10 cellular contexts compared by ENCODE assay signal in genomic region chr15:78018968-78019644, GRCh38. TPM values are rescaled to one million over a fixed set of nuclear protein-coding genes. Genes with fewer than 3 reads are reported as not detected.
DNase-seq lines count a peak whose midpoint lies in the region; ATAC-seq, FAIRE-seq and TF ChIP-seq lines count a peak whose summit lies in the region.
"Had no signal": no experiment of that assay in that cellular context is flagged by ENCODE, and none has a peak within 500 bp of the region (broad histone marks: within the 10 kb centered on the region; RNA-seq: fewer than 3 reads in every experiment).

No MANE protein-coding gene starts in this region.

- H3K4me2 ChIP-seq in HepG2 (ENCODE audit: low read depth, low read length): no peak overlapping the region

- no peaks in the 10 kb centered on the region for H4K20me1 ChIP-seq in HepG2 (ENCODE audit: insufficient read depth, low read length)

- WGBS in liver: 73% methylated on average over 11 of the region's 11 CpGs
- 88% methylated on average over 11 of the region's 11 CpGs for WGBS in HepG2 (ENCODE audit: low lambda C conversion rate)
- 48 to 61% methylated on average over 9 to 10 of the region's 11 CpGs for WGBS in esophagus squamous epithelium, 2 donors
- 66 to 74% methylated on average over 11 of the region's 11 CpGs for WGBS in testis, 2 donors

- H3K27ac Mint-ChIP-seq in type B pancreatic cell: no peak overlapping the region

- H3K4me3 ChIP-seq in liver (ENCODE audit: low read depth in 1 of 3, low read length in 3 of 3) (no peak overlapping the region), HepG2 (replicated peaks in 1 of 3; ENCODE audit: insufficient read depth in 1 of 3, low read depth in 2 of 3, low read length in 3 of 3) (no peak overlapping the region), esophagus squamous epithelium (no peak overlapping the region), testis (no peak overlapping the region)

- no peak for FAIRE-seq in HepG2 (lab: Jason Lieb, UNC)
- FAIRE-seq: endothelial cell of umbilical vein had no signal

- BruUV-seq in HepG2 (replicated peaks; lab: Mats Ljungman, UMichigan): no TSS peak

- CTCF ChIA-PET in HepG2 (lab: Yijun Ruan, JAX; ENCODE audit: low intra/inter-chr PET ratio, low total read pairs): no interaction called here

- no peak for TF ChIP-seq EP300 in HepG2 (IDR thresholded peaks at IDR 0.05; ENCODE audit: low read depth in 2 of 2, low read length in 2 of 2)
- TF ChIP-seq EP300 in HepG2 (CRISPR knock-in tag; IDR thresholded peaks at IDR 0.05; ENCODE audit: borderline replicate concordance): no peak

- TF ChIP-seq CTCF in liver (IDR thresholded peaks at IDR 0.05; ENCODE audit: low read depth, low read length, missing input control): no peak
- TF ChIP-seq CTCF in HepG2 (CRISPR knock-in tag; IDR thresholded peaks at IDR 0.05): no peak
- TF ChIP-seq CTCF in esophagus squamous epithelium (IDR thresholded peaks at IDR 0.05): no peak
- TF ChIP-seq CTCF in testis (IDR thresholded peaks at IDR 0.05): no peak
- TF ChIP-seq CTCF in type B pancreatic cell (conservative IDR thresholded peaks at IDR 0.05): no peak

- DNase-seq in HepG2 (ENCODE audit: low spot score) (no peak), NOMO-1 treated with dmso at 0.1 percent for 144 hours (lab: John Stamatoyannopoulos, UW; ENCODE audit: unreplicated experiment) (peak; percentile 52), esophagus squamous epithelium (lab: John Stamatoyannopoulos, UW) (no peak), testis (no peak), type B pancreatic cell (ENCODE audit: extremely low spot score, unreplicated experiment) (no peak)
- DNase-seq: PC-3 had no signal

- no peaks in the 10 kb centered on the region for H3K79me2 ChIP-seq in HepG2 (ENCODE audit: insufficient read depth, low read length)

- no peak overlapping the region for H2AFZ ChIP-seq in HepG2 (ENCODE audit: low read length)

- no peaks in the 10 kb centered on the region for H3K27me3 Mint-ChIP-seq in type B pancreatic cell

- no peaks in the 10 kb centered on the region for H3K27me3 ChIP-seq in liver (ENCODE audit: control insufficient read depth in 4 of 4, insufficient read depth in 4 of 4, low read length in 3 of 4)
- H3K27me3 ChIP-seq in HepG2 (ENCODE audit: control insufficient read depth in 1 of 2, insufficient read depth in 2 of 2, low read length in 2 of 2): no peaks in the 10 kb centered on the region
- no peaks in the 10 kb centered on the region for H3K27me3 ChIP-seq in esophagus squamous epithelium
- H3K27me3 ChIP-seq in testis: no peaks in the 10 kb centered on the region

- TF ChIP-seq RAD21 in liver (IDR thresholded peaks at IDR 0.05) (no peak), HepG2 (CRISPR knock-in tag; IDR thresholded peaks at IDR 0.05) (no peak)

- peaks cover 7 to 64% (median 54%) of the 10 kb centered on the region in 4 donors for H3K4me1 ChIP-seq in liver (ENCODE audit: control insufficient read depth in 4 of 4, insufficient read depth in 4 of 4, low read length in 3 of 4)
- peaks cover 14% of the 10 kb centered on the region; the same call in 1 of the 2 replicates for H3K4me1 ChIP-seq in HepG2 (ENCODE audit: insufficient read depth, low read length)
- H3K4me1 ChIP-seq in esophagus squamous epithelium: peaks cover 0 to 35% (median 13%) of the 10 kb centered on the region in 3 donors
- peaks cover 11% of the 10 kb centered on the region for H3K4me1 ChIP-seq in testis

- peaks cover 3 to 28% (median 26%) of the 10 kb centered on the region in 4 donors for H3K36me3 ChIP-seq in liver (ENCODE audit: control insufficient read depth in 4 of 4, insufficient read depth in 3 of 4, low read depth in 1 of 4, low read length in 3 of 4)
- H3K36me3 ChIP-seq in HepG2 (replicated peaks in 1 of 2; ENCODE audit: control insufficient read depth in 1 of 2, insufficient read depth in 2 of 2, low read length in 2 of 2): peaks cover 12 to 27% of the 10 kb centered on the region in 2 experiments; a peak in 4 of 5 replicates
- H3K36me3 ChIP-seq in esophagus squamous epithelium: peaks cover 4 to 84% (median 13%) of the 10 kb centered on the region in 3 donors
- no peaks in the 10 kb centered on the region for H3K36me3 ChIP-seq in testis (ENCODE audit: low read depth, missing control alignments)

- no peaks in the 10 kb centered on the region for H3K4me1 Mint-ChIP-seq in type B pancreatic cell (ENCODE audit: unreplicated experiment)

- TF ChIP-seq POLR2A in HepG2 (IDR thresholded peaks at IDR 0.05; ENCODE audit: insufficient read depth in 1 of 2, low read depth in 2 of 2, low read length in 2 of 2): no peak
- TF ChIP-seq POLR2A in esophagus squamous epithelium (IDR thresholded peaks at IDR 0.05): no peak
- no peak for TF ChIP-seq POLR2A in testis (IDR thresholded peaks at IDR 0.05)

- POLR2A ChIA-PET in HepG2 (lab: Yijun Ruan, JAX): no interaction called here

- peak overlapping the region; percentile 21 to 88 for H3K9ac ChIP-seq in liver (ENCODE audit: low read depth in 1 of 2, low read length in 2 of 2)
- no peak overlapping the region for H3K9ac ChIP-seq in HepG2 (ENCODE audit: insufficient read depth, low read depth, low read length)

- peak overlapping the region; percentile 69 to 81 for H3K27ac ChIP-seq in liver (ENCODE audit: low read depth in 1 of 2, low read length in 2 of 2)
- no peak overlapping the region for H3K27ac ChIP-seq in HepG2 (ENCODE audit: extremely low read length, insufficient read depth, low read length)
- H3K27ac ChIP-seq in esophagus squamous epithelium: peak overlapping the region in 3 of 4 donors; percentile 1 to 53 (median 32)
- H3K27ac ChIP-seq in testis: peak overlapping the region in 1 of 2 donors; percentile 16

- in situ Hi-C loops in HepG2 (cut with HindIII; ENCODE audit: extremely low pct_ligation_motif_present, low pct_unique_long_range_greater_than_20kb): no loop called here

- ATAC-seq in HepG2 (no peak), GM21717 (IDR thresholded peaks at IDR 0.05; ENCODE audit: unreplicated experiment) (no peak), HG03565 (IDR thresholded peaks at IDR 0.05; ENCODE audit: unreplicated experiment) (no peak)
- ATAC-seq: PC-3 had no signal

- peaks cover 12% of the 10 kb centered on the region for H3K36me3 Mint-ChIP-seq in type B pancreatic cell

- H3K9me3 ChIP-seq in liver (ENCODE audit: control insufficient read depth in 4 of 4, low read length in 3 of 4) (no peaks in the 10 kb centered on the region), HepG2 (ENCODE audit: low read length) (no peaks in the 10 kb centered on the region), esophagus squamous epithelium (no peaks in the 10 kb centered on the region), testis (no peaks in the 10 kb centered on the region)

- H3K9me3 Mint-ChIP-seq in type B pancreatic cell: no peaks in the 10 kb centered on the region

- H3K4me3 Mint-ChIP-seq in type B pancreatic cell: no peak overlapping the region

- intact Hi-C loops in HepG2 (cut with micrococcal nuclease; ENCODE audit: unreplicated experiment): no loop called here
- intact Hi-C loops in esophagus squamous epithelium (cut with DNase I): no loop called here
- intact Hi-C loops in testis (cut with DNase I; ENCODE audit: low total_unique reads): no loop called here

TF ChIP-seq in liver, 16 proteins besides CTCF, POLR2A, EP300 and RAD21 (continues in another document):
- TF ChIP-seq NR2F2 (IDR thresholded peaks at IDR 0.05): no peak
- no peak for TF ChIP-seq EGR1 (IDR thresholded peaks at IDR 0.05; ENCODE audit: low read depth in 2 of 2)
- no peak for TF ChIP-seq FOXA2 (IDR thresholded peaks at IDR 0.05)

TF ChIP-seq in HepG2, 621 proteins besides CTCF, POLR2A, EP300 and RAD21 (continues in another document):
- TF ChIP-seq SMAD1 (CRISPR knock-in tag; IDR thresholded peaks at IDR 0.05; ENCODE audit: borderline replicate concordance, low read depth): no peak
- TF ChIP-seq NR1H2 (CRISPR knock-in tag; IDR thresholded peaks at IDR 0.05; ENCODE audit: borderline replicate concordance, low read depth): no peak
- no peak for TF ChIP-seq CREBL2 (CRISPR knock-in tag; IDR thresholded peaks at IDR 0.05; ENCODE audit: borderline replicate concordance)

RNA-seq across cellular contexts. Expression of gene TBC1D2B, which starts 58.4 kb away (rescaled TPM):
- total RNA-seq in liver (100 to 1,000 TPM in 1 of 2 donors, 1 to 10 TPM in 1; 8.4 to 119 TPM), HepG2 (2016; rRNA removed; fragmentation: Illumina TruSeq; extraction: Trizol) (7.9 and 10.1 TPM in 2 replicates), esophagus squamous epithelium (10 to 100 TPM; 13.0 to 30.7 (median 17.8) TPM), testis (10 to 100 TPM; 40.6 to 41.5 TPM), type B pancreatic cell (ENCODE audit: low replicate concordance) (17.4 and 22.1 TPM in 2 replicates)
- polyA plus RNA-seq in liver (10 to 100 TPM; 18.7 to 25.2 TPM), HepG2 (2011; rRNA removed) (14.4 and 18.8 TPM in 2 replicates), testis (ENCODE audit: insufficient read depth, low read depth, low replicate concordance) (28.9 TPM)
- 4.1 and 5.1 TPM in 2 replicates for total RNA-seq in HepG2 (2016; cell fraction: cytosol; rRNA removed; fragmentation: Illumina TruSeq; extraction: Trizol; ENCODE audit: low read depth)
- 7.4 and 10.4 TPM in 2 replicates for total RNA-seq in HepG2 (2016; cell fraction: insoluble cytoplasmic fraction; rRNA removed; fragmentation: Illumina TruSeq; extraction: Trizol)
- total RNA-seq in HepG2 (2016; cell fraction: membrane; rRNA removed; fragmentation: Illumina TruSeq; extraction: Trizol): 4.5 and 5.3 TPM in 2 replicates
- 12.1 and 12.6 TPM in 2 replicates for total RNA-seq in HepG2 (2016; cell fraction: nucleus; rRNA removed; fragmentation: Illumina TruSeq; extraction: Trizol)
- 8.9 and 11.2 TPM in 2 replicates for polyA plus RNA-seq in HepG2 (2011; cell fraction: cytosol; rRNA removed)
- 36.0 and 41.0 TPM in 2 replicates for polyA plus RNA-seq in HepG2 (2011; cell fraction: nucleus; rRNA removed)
- polyA plus RNA-seq in HepG2 (2012): 7.6 and 13.3 TPM in 2 replicates
- 0.70 and 0.78 TPM in 2 replicates for polyA plus RNA-seq in HepG2 (2016; cell fraction: cytosol; fragmentation: Illumina TruSeq; extraction: Trizol; ENCODE audit: low read depth)
- 5.9 and 9.0 TPM in 2 replicates for polyA plus RNA-seq in HepG2 (2016; cell fraction: insoluble cytoplasmic fraction; fragmentation: Illumina TruSeq; extraction: Trizol; ENCODE audit: low read depth)
- polyA plus RNA-seq in HepG2 (2016; cell fraction: membrane; fragmentation: Illumina TruSeq; extraction: Trizol; ENCODE audit: low read depth): 1.7 and 1.9 TPM in 2 replicates
- polyA plus RNA-seq in HepG2 (2016; cell fraction: nucleus; fragmentation: Illumina TruSeq; extraction: Trizol; ENCODE audit: insufficient read depth, low read depth): 16.5 and 18.2 TPM in 2 replicates
- 27.1 and 31.4 TPM in 2 replicates for polyA minus RNA-seq in HepG2 (2011; rRNA and poly(A)+ RNA removed; ENCODE audit: low replicate concordance)
- polyA minus RNA-seq in HepG2 (2011; cell fraction: cytosol; rRNA and poly(A)+ RNA removed): 8.7 and 10.4 TPM in 2 replicates
- polyA minus RNA-seq in HepG2 (2011; cell fraction: nucleus; rRNA and poly(A)+ RNA removed): 28.2 and 32.3 TPM in 2 replicates
